In genomic region chr17:81905993-81906392, GRCh38 we compare ENCODE assay signal across 1 cellular context.
TF ChIP-seq lines count a peak whose summit lies in the region.

No MANE protein-coding gene starts in this region.

TF ChIP-seq in IMR-90, 13 proteins besides CTCF, POLR2A, EP300 and RAD21 (continued from another document):
- TF ChIP-seq ELK1 (IDR thresholded peaks at IDR 0.05; ENCODE audit: borderline replicate concordance, low read depth, low read length) (no peak), MXI1 (IDR thresholded peaks at IDR 0.05; ENCODE audit: borderline replicate concordance, low read depth, low read length) (no peak), RCOR1 (IDR thresholded peaks at IDR 0.05; ENCODE audit: insufficient replicate concordance, low read length) (no peak), MAFK (IDR thresholded peaks at IDR 0.05; ENCODE audit: low read depth, low read length) (no peak), FOS (IDR thresholded peaks at IDR 0.05; ENCODE audit: low read depth, low read length) (no peak), BHLHE40 (IDR thresholded peaks at IDR 0.05; ENCODE audit: low read depth, low read length) (no peak), NFE2L2 (IDR thresholded peaks at IDR 0.05; ENCODE audit: low read depth, low read length) (no peak), SMC3 (IDR thresholded peaks at IDR 0.05; ENCODE audit: low read depth, low read length) (no peak), USF2 (IDR thresholded peaks at IDR 0.05; ENCODE audit: low read depth, low read length) (no peak), CHD1 (IDR thresholded peaks at IDR 0.05; ENCODE audit: low read depth, low read length) (no peak), CEBPB (IDR thresholded peaks at IDR 0.05; ENCODE audit: low read depth, low read length) (no peak)
